ENCODE assay signal across 19 cellular contexts in genomic region chr3:161694682-161695586, GRCh38.
DNase-seq lines count a peak whose midpoint lies in the region; ATAC-seq lines count a peak whose summit lies in the region.
"Had no signal": no experiment of that assay in that cellular context is flagged by ENCODE, and none has a peak within 500 bp of the region (broad histone marks: within the 10 kb centered on the region; RNA-seq: fewer than 3 reads in every experiment).

No MANE protein-coding gene starts in this region.

- DNase-seq in left kidney (ENCODE audit: low read depth, low spot score) (peak; percentile 54), NCI-H128 (lab: John Stamatoyannopoulos, UW; ENCODE audit: unreplicated experiment) (no peak), NCI-H146 (lab: John Stamatoyannopoulos, UW) (no peak), NCI-H2107 treated with DMSO at 0.1 percent for 48 hours (lab: John Stamatoyannopoulos, UW; ENCODE audit: unreplicated experiment) (no peak)
- DNase-seq: activated CD8-positive, alpha-beta T cell treated with anti-CD3 and anti-CD28 coated beads for 36 hours; brain microvascular endothelial cell; Caco-2; foreskin keratinocyte; kidney glomerular epithelial cell; NCI-H1694 treated with DMSO at 0.1 percent for 48 hours; NCI-H446; nephron progenitor cell; stimulated activated CD4-positive, alpha-beta T cell treated with anti-CD3 and anti-CD28 coated beads, Interleukin-4, amount 100 ng/mL, for 24 hours; substantia nigra had no signal

- ATAC-seq in GM18870 (IDR thresholded peaks at IDR 0.05; ENCODE audit: unreplicated experiment): peak; percentile 80
- ATAC-seq in GM21717 (IDR thresholded peaks at IDR 0.05; ENCODE audit: unreplicated experiment): peak; percentile 77
- peak; percentile 82 for ATAC-seq in HG03159 (IDR thresholded peaks at IDR 0.05; ENCODE audit: unreplicated experiment)
- ATAC-seq: activated CD8-positive, alpha-beta T cell treated with anti-CD3 and anti-CD28 coated beads for 36 hours; foreskin keratinocyte; HCT116; WTC11 had no signal
